ENCODE assay signal across 2 cellular contexts in the genomic region with DNA sequence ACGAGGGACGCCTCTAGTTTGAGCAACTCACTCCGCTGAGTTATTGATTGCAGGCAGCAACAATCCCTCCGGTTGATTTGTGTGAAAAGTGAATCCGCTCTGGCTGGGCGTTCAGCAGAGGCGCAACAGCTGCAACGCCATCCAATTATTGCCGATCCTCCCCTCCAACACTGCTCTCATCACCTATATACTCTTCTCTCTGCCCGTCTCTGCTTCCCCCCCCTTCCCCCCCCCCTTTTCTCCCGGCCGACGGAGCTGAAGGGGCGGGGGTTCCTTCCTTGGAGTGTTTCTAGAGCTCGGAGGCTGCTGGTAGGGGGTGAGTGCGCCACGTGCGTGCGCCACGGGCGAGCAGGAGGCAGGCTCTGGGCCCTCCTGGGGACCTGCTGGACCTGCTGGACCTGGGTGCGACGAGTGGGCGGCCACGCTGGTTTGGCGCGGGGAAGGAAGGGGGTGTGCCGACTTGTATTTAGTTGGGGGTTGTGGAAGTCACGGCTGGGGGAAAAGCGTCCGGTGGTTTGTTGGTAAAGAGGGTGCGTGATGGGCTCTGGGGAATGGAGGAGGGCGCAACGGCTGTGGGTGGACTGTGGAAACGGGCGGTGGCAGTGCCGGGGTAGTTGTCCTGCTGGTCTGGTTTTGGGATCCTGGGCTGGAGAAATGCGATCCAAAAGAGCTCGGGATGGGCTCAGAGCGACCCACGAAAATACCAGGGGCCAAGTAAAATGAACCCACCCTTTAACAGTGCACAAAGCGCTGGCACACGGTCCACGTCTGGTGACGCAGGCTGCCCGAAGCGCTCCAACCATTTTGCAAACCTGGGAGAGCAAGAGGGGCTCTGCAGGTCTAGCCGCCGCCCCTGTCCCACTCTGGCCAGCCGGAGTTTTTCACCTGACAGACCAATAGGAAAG.
TF ChIP-seq lines count a peak whose summit lies in the region.

No MANE protein-coding gene starts in this region.

TF ChIP-seq in liver, 16 proteins besides CTCF, POLR2A, EP300 and RAD21:
- TF ChIP-seq NR2F2 (IDR thresholded peaks at IDR 0.05) (no peak), JUND (IDR thresholded peaks at IDR 0.05) (no peak), HNF4G (IDR thresholded peaks at IDR 0.05) (no peak), EGR1 (IDR thresholded peaks at IDR 0.05; ENCODE audit: low read depth in 2 of 2) (no peak), HNF4A (conservative IDR thresholded peaks at IDR 0.05) (no peak), SP1 (IDR thresholded peaks at IDR 0.05) (no peak)
- TF ChIP-seq, protein P1, sequence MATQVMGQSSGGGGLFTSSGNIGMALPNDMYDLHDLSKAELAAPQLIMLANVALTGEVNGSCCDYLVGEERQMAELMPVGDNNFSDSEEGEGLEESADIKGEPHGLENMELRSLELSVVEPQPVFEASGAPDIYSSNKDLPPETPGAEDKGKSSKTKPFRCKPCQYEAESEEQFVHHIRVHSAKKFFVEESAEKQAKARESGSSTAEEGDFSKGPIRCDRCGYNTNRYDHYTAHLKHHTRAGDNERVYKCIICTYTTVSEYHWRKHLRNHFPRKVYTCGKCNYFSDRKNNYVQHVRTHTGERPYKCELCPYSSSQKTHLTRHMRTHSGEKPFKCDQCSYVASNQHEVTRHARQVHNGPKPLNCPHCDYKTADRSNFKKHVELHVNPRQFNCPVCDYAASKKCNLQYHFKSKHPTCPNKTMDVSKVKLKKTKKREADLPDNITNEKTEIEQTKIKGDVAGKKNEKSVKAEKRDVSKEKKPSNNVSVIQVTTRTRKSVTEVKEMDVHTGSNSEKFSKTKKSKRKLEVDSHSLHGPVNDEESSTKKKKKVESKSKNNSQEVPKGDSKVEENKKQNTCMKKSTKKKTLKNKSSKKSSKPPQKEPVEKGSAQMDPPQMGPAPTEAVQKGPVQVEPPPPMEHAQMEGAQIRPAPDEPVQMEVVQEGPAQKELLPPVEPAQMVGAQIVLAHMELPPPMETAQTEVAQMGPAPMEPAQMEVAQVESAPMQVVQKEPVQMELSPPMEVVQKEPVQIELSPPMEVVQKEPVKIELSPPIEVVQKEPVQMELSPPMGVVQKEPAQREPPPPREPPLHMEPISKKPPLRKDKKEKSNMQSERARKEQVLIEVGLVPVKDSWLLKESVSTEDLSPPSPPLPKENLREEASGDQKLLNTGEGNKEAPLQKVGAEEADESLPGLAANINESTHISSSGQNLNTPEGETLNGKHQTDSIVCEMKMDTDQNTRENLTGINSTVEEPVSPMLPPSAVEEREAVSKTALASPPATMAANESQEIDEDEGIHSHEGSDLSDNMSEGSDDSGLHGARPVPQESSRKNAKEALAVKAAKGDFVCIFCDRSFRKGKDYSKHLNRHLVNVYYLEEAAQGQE (IDR thresholded peaks at IDR 0.05): no peak

TF ChIP-seq in HepG2, 621 proteins besides CTCF, POLR2A, EP300 and RAD21:
- TF ChIP-seq, protein P2, sequence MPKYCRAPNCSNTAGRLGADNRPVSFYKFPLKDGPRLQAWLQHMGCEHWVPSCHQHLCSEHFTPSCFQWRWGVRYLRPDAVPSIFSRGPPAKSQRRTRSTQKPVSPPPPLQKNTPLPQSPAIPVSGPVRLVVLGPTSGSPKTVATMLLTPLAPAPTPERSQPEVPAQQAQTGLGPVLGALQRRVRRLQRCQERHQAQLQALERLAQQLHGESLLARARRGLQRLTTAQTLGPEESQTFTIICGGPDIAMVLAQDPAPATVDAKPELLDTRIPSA (CRISPR knock-in tag; IDR thresholded peaks at IDR 0.05; ENCODE audit: borderline replicate concordance): no peak
- no peak for TF ChIP-seq GTF3A (CRISPR knock-in tag; conservative IDR thresholded peaks at IDR 0.05)
- no peak for TF ChIP-seq E2F1 (CRISPR knock-in tag; IDR thresholded peaks at IDR 0.05)
- no peak for TF ChIP-seq ARNT (IDR thresholded peaks at IDR 0.05)
- TF ChIP-seq MXI1 (IDR thresholded peaks at IDR 0.05; ENCODE audit: borderline replicate concordance, low read depth, low read length): no peak
- no peak for TF ChIP-seq RELA (CRISPR knock-in tag; IDR thresholded peaks at IDR 0.05)
- no peak for TF ChIP-seq MATR3 (CRISPR knock-in tag; IDR thresholded peaks at IDR 0.05)
- TF ChIP-seq MNT (IDR thresholded peaks at IDR 0.05): no peak
- no peak for TF ChIP-seq SP5 (CRISPR knock-in tag; IDR thresholded peaks at IDR 0.05; ENCODE audit: borderline replicate concordance, low read depth)
- TF ChIP-seq, protein P3, sequence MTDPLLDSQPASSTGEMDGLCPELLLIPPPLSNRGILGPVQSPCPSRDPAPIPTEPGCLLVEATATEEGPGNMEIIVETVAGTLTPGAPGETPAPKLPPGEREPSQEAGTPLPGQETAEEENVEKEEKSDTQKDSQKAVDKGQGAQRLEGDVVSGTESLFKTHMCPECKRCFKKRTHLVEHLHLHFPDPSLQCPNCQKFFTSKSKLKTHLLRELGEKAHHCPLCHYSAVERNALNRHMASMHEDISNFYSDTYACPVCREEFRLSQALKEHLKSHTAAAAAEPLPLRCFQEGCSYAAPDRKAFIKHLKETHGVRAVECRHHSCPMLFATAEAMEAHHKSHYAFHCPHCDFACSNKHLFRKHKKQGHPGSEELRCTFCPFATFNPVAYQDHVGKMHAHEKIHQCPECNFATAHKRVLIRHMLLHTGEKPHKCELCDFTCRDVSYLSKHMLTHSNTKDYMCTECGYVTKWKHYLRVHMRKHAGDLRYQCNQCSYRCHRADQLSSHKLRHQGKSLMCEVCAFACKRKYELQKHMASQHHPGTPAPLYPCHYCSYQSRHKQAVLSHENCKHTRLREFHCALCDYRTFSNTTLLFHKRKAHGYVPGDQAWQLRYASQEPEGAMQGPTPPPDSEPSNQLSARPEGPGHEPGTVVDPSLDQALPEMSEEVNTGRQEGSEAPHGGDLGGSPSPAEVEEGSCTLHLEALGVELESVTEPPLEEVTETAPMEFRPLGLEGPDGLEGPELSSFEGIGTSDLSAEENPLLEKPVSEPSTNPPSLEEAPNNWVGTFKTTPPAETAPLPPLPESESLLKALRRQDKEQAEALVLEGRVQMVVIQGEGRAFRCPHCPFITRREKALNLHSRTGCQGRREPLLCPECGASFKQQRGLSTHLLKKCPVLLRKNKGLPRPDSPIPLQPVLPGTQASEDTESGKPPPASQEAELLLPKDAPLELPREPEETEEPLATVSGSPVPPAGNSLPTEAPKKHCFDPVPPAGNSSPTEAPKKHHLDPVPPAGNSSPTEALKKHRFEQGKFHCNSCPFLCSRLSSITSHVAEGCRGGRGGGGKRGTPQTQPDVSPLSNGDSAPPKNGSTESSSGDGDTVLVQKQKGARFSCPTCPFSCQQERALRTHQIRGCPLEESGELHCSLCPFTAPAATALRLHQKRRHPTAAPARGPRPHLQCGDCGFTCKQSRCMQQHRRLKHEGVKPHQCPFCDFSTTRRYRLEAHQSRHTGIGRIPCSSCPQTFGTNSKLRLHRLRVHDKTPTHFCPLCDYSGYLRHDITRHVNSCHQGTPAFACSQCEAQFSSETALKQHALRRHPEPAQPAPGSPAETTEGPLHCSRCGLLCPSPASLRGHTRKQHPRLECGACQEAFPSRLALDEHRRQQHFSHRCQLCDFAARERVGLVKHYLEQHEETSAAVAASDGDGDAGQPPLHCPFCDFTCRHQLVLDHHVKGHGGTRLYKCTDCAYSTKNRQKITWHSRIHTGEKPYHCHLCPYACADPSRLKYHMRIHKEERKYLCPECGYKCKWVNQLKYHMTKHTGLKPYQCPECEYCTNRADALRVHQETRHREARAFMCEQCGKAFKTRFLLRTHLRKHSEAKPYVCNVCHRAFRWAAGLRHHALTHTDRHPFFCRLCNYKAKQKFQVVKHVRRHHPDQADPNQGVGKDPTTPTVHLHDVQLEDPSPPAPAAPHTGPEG (CRISPR knock-in tag; IDR thresholded peaks at IDR 0.05): no peak
- TF ChIP-seq ESRRA (CRISPR knock-in tag; IDR thresholded peaks at IDR 0.05; ENCODE audit: low read depth): no peak
